ENCODE assay signal across 20 cellular contexts in the genomic region with DNA sequence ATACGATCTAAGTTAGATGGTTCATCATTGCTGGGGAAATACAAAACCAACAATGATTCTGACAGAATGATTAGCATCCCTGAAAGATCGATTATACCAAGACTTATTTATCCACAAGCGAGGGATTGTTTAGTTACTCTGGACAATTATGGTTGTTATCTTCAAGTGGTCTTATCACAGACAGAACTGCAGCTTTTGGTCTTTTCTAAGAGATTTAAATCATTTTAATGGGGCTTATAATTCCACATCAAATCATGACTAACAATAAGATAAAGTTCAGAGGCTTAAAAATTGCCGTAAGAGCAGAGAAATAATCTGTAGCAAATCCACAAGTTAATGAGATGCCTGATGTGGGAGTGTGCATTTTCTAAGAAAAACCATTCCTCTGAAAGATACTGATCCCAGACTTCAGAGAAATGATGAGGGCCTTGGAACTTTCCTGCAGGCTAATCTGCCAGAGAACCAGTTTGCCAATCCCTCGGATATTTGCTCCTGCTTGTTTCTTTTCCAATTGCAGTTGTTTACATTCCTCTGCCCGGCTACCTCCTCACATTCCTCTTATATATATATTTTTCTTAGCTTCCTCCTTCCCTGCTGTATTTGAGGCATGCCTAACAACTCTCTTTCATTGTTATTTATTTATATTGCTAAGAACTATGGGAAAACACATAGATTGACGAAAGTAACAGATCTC.
A peak's percentile ranks its signal among the peaks of the same experiment; 100 is the strongest.
DNase-seq lines count a peak whose midpoint lies in the region; ATAC-seq and TF ChIP-seq lines count a peak whose summit lies in the region.
"Had no signal": no experiment of that assay in that cellular context is flagged by ENCODE, and none has a peak within 500 bp of the region (broad histone marks: within the 10 kb centered on the region; RNA-seq: fewer than 3 reads in every experiment).

No MANE protein-coding gene starts in this region.

- no peaks in the 10 kb centered on the region for H3K36me3 ChIP-seq in upper lobe of left lung
- H3K36me3 ChIP-seq: gastrocnemius medialis, left lung, right atrium auricular region, transverse colon had no signal

- no peak for TF ChIP-seq POLR2A in upper lobe of left lung (IDR thresholded peaks at IDR 0.05)

- TF ChIP-seq CTCF in upper lobe of left lung (IDR thresholded peaks at IDR 0.05): no peak

- peak overlapping the region in 1 of 2 donors; percentile 85 for H3K4me3 Mint-ChIP-seq in activated T-cell treated with anti-CD3 and anti-CD28 coated beads, Interleukin-2, amount 50 U/mL, for 72 hours
- no peak overlapping the region for H3K4me3 Mint-ChIP-seq in activated T-cell treated with anti-CD3 and anti-CD28 coated beads, Interleukin-2, amount 50 U/mL, for 4 hours
- H3K4me3 Mint-ChIP-seq in T-helper 17 cell: no peak overlapping the region
- H3K4me3 Mint-ChIP-seq in stimulated activated naive B cell treated with anti-CD40 and anti-IgM and Interleukin-4, amounts not matched to agents 10 μg/mL and 1 μg/mL and 100 μg/mL, for 72 hours: no peak overlapping the region
- H3K4me3 Mint-ChIP-seq: WTC11 had no signal

- WGBS in upper lobe of left lung, 2 donors: 66 to 69% methylated on average over 7 of the region's 7 CpGs

- no peak for TF ChIP-seq EP300 in upper lobe of left lung (IDR thresholded peaks at IDR 0.05)

- H3K4me3 ChIP-seq in upper lobe of left lung: no peak overlapping the region
- H3K4me3 ChIP-seq: gastrocnemius medialis, left lung, right atrium auricular region, transverse colon had no signal

- no peaks in the 10 kb centered on the region for H3K9me3 Mint-ChIP-seq in activated T-cell treated with anti-CD3 and anti-CD28 coated beads, Interleukin-2, amount 50 U/mL, for 72 hours
- H3K9me3 Mint-ChIP-seq in activated T-cell treated with anti-CD3 and anti-CD28 coated beads, Interleukin-2, amount 50 U/mL, for 4 hours: no peaks in the 10 kb centered on the region
- no peaks in the 10 kb centered on the region for H3K9me3 Mint-ChIP-seq in stimulated activated naive B cell treated with anti-CD40 and anti-IgM and Interleukin-4, amounts not matched to agents 10 μg/mL and 1 μg/mL and 100 μg/mL, for 72 hours
- H3K9me3 Mint-ChIP-seq: CD4-positive, alpha-beta memory T cell; WTC11 had no signal

- peaks cover 2 to 3% of the 10 kb centered on the region in 2 donors for H3K36me3 Mint-ChIP-seq in activated T-cell treated with anti-CD3 and anti-CD28 coated beads, Interleukin-2, amount 50 U/mL, for 72 hours (ENCODE audit: insufficient read depth in 2 of 2)
- no peaks in the 10 kb centered on the region for H3K36me3 Mint-ChIP-seq in activated T-cell treated with anti-CD3 and anti-CD28 coated beads, Interleukin-2, amount 50 U/mL, for 4 hours (ENCODE audit: insufficient read depth)
- H3K36me3 Mint-ChIP-seq in T-helper 17 cell (ENCODE audit: low read depth): no peaks in the 10 kb centered on the region
- H3K36me3 Mint-ChIP-seq in stimulated activated naive B cell treated with anti-CD40 and anti-IgM and Interleukin-4, amounts not matched to agents 10 μg/mL and 1 μg/mL and 100 μg/mL, for 72 hours: peaks cover 24 to 49% of the 10 kb centered on the region in 2 donors
- H3K36me3 Mint-ChIP-seq: WTC11 had no signal

- no peak for DNase-seq in activated T-cell treated with anti-CD3 and anti-CD28 coated beads, Interleukin-2, amount 50 U/mL, for 72 hours
- no peak for DNase-seq in activated T-cell treated with anti-CD3 and anti-CD28 coated beads, Interleukin-2, amount 50 U/mL, for 4 hours
- DNase-seq in T-helper 17 cell (no peak), fibroblast of the conjunctiva (ENCODE audit: low read depth) (peak; percentile 1), putamen (ENCODE audit: low spot score) (no peak), upper lobe of left lung (no peak)
- DNase-seq in stimulated activated naive B cell treated with anti-CD40 and anti-IgM and Interleukin-4, amounts not matched to agents 10 μg/mL and 1 μg/mL and 100 μg/mL, for 72 hours: no peak
- DNase-seq: activated gamma-delta T cell; anterior cingulate cortex; gastrocnemius medialis; H7; left lung; NCI-H2029 treated with DMSO at 0.1 percent for 48 hours; NCI-H510A; stimulated activated naive CD8-positive, alpha-beta T cell treated with anti-CD3 and anti-CD28 coated beads, Interleukin-15, Interleukin-2, amounts not matched to agents 100 U/mL and 50 U/mL, for 24 hours; transverse colon had no signal

- H3K27ac Mint-ChIP-seq in activated T-cell treated with anti-CD3 and anti-CD28 coated beads, Interleukin-2, amount 50 U/mL, for 72 hours: peak overlapping the region; percentile 96
- H3K27ac Mint-ChIP-seq in T-helper 17 cell: peak overlapping the region; percentile 59
- peak overlapping the region; percentile 27 for H3K27ac Mint-ChIP-seq in stimulated activated naive B cell treated with anti-CD40 and anti-IgM and Interleukin-4, amounts not matched to agents 10 μg/mL and 1 μg/mL and 100 μg/mL, for 72 hours
- H3K27ac Mint-ChIP-seq: WTC11 had no signal

- H3K27me3 ChIP-seq in upper lobe of left lung: no peaks in the 10 kb centered on the region
- H3K27me3 ChIP-seq: gastrocnemius medialis, left lung, right atrium auricular region, transverse colon had no signal

- H3K27me3 Mint-ChIP-seq in activated T-cell treated with anti-CD3 and anti-CD28 coated beads, Interleukin-2, amount 50 U/mL, for 72 hours (ENCODE audit: low read depth): no peaks in the 10 kb centered on the region
- H3K27me3 Mint-ChIP-seq in activated T-cell treated with anti-CD3 and anti-CD28 coated beads, Interleukin-2, amount 50 U/mL, for 4 hours (ENCODE audit: low read depth): no peaks in the 10 kb centered on the region
- H3K27me3 Mint-ChIP-seq in T-helper 17 cell: no peaks in the 10 kb centered on the region
- H3K27me3 Mint-ChIP-seq in stimulated activated naive B cell treated with anti-CD40 and anti-IgM and Interleukin-4, amounts not matched to agents 10 μg/mL and 1 μg/mL and 100 μg/mL, for 72 hours: no peaks in the 10 kb centered on the region
- H3K27me3 Mint-ChIP-seq: CD4-positive, alpha-beta memory T cell had no signal

- no peak for ATAC-seq in activated T-cell treated with anti-CD3 and anti-CD28 coated beads, Interleukin-2, amount 50 U/mL, for 72 hours (replicated peaks in 1 of 2)
- ATAC-seq in activated T-cell treated with anti-CD3 and anti-CD28 coated beads, Interleukin-2, amount 50 U/mL, for 4 hours: no peak
- no peak for ATAC-seq in T-helper 17 cell
- ATAC-seq in stimulated activated naive B cell treated with anti-CD40 and anti-IgM and Interleukin-4, amounts not matched to agents 10 μg/mL and 1 μg/mL and 100 μg/mL, for 72 hours (replicated peaks): no peak
- no peak for ATAC-seq in GM18498 (IDR thresholded peaks at IDR 0.05; ENCODE audit: unreplicated experiment)
- ATAC-seq in upper lobe of left lung (ENCODE audit: low FRiP score in 2 of 2): no peak
- ATAC-seq: gastrocnemius medialis, left lung, WTC11 had no signal

- H3K9me3 ChIP-seq in T-helper 17 cell (ENCODE audit: control insufficient read depth, low read length, poor library complexity, severe bottlenecking) (no peaks in the 10 kb centered on the region), upper lobe of left lung (no peaks in the 10 kb centered on the region)
- H3K9me3 ChIP-seq: gastrocnemius medialis, left lung, right atrium auricular region, transverse colon had no signal

- no peaks in the 10 kb centered on the region for H3K4me1 ChIP-seq in upper lobe of left lung
- H3K4me1 ChIP-seq: gastrocnemius medialis, left lung, transverse colon had no signal

- peaks cover 34% of the 10 kb centered on the region for H3K4me1 Mint-ChIP-seq in activated T-cell treated with anti-CD3 and anti-CD28 coated beads, Interleukin-2, amount 50 U/mL, for 72 hours (ENCODE audit: low read depth)
- peaks cover 32% of the 10 kb centered on the region for H3K4me1 Mint-ChIP-seq in activated T-cell treated with anti-CD3 and anti-CD28 coated beads, Interleukin-2, amount 50 U/mL, for 4 hours (ENCODE audit: low read depth)
- peaks cover 23% of the 10 kb centered on the region for H3K4me1 Mint-ChIP-seq in T-helper 17 cell
- peaks cover 4 to 12% of the 10 kb centered on the region in 2 donors for H3K4me1 Mint-ChIP-seq in stimulated activated naive B cell treated with anti-CD40 and anti-IgM and Interleukin-4, amounts not matched to agents 10 μg/mL and 1 μg/mL and 100 μg/mL, for 72 hours

- no peak overlapping the region for H3K27ac ChIP-seq in upper lobe of left lung
- H3K27ac ChIP-seq: gastrocnemius medialis, left lung, right atrium auricular region, transverse colon had no signal

Comparison
In these comparisons a context has a peak if more than half of its experiments do, and no peak if none do; other contexts are left out.
1. H3K27ac Mint-ChIP-seq: peak in every context shown above with its lines; median percentile 96 in activated T-cell treated with anti-CD3 and anti-CD28 coated beads, Interleukin-2, amount 50 U/mL, for 72 hours; 59 in T-helper 17 cell; 27 in stimulated activated naive B cell treated with anti-CD40 and anti-IgM and Interleukin-4, amounts not matched to agents 10 μg/mL and 1 μg/mL and 100 μg/mL, for 72 hours.